ENCODE assay signal across 21 cellular contexts in genomic region chr20:63223826-63224207, GRCh38. TPM values are rescaled to one million over a fixed set of nuclear protein-coding genes. Genes with fewer than 3 reads are reported as not detected.
DNase-seq lines count a peak whose midpoint lies in the region; ATAC-seq, FAIRE-seq and TF ChIP-seq lines count a peak whose summit lies in the region.
"Had no signal": no experiment of that assay in that cellular context is flagged by ENCODE, and none has a peak within 500 bp of the region (broad histone marks: within the 10 kb centered on the region; RNA-seq: fewer than 3 reads in every experiment).

No MANE protein-coding gene starts in this region.

- H3K9me3 Mint-ChIP-seq in natural killer cell treated with Interleukin-12 subunit alpha and Interleukin-12 subunit beta and Interleukin-15 and Interleukin-18, amount 100 ng/mL, for 72 hours = no peaks in the 10 kb centered on the region
- no peaks in the 10 kb centered on the region for H3K9me3 Mint-ChIP-seq in natural killer cell
- H3K9me3 Mint-ChIP-seq: CD4-positive, alpha-beta T cell had no signal

- H3K4me3 ChIP-seq in kidney (ENCODE audit: low read length in 2 of 2) = no peak overlapping the region
- H3K4me3 ChIP-seq: HAP-1, MG63 had no signal

- intact Hi-C loops in natural killer cell (cut with micrococcal nuclease) (no loop called here), kidney (cut with DNase I) (no loop called here)

- no peak for ATAC-seq in natural killer cell treated with Interleukin-12 subunit alpha and Interleukin-12 subunit beta and Interleukin-15 and Interleukin-18, amount 100 ng/mL, for 72 hours
- no peak for ATAC-seq in natural killer cell
- ATAC-seq in HG02610 (IDR thresholded peaks at IDR 0.05; ENCODE audit: unreplicated experiment) = no peak

- FAIRE-seq in kidney (lab: Jason Lieb, UNC) (no peak), urothelium cell line (lab: Jason Lieb, UNC) (peak; percentile 61)
- FAIRE-seq: GM12892 had no signal

- H3K4me1 Mint-ChIP-seq in natural killer cell treated with Interleukin-12 subunit alpha and Interleukin-12 subunit beta and Interleukin-15 and Interleukin-18, amount 100 ng/mL, for 72 hours (ENCODE audit: low read depth in 2 of 2) = no peaks in the 10 kb centered on the region
- no peaks in the 10 kb centered on the region for H3K4me1 Mint-ChIP-seq in natural killer cell

- H3K27ac Mint-ChIP-seq in natural killer cell treated with Interleukin-12 subunit alpha and Interleukin-12 subunit beta and Interleukin-15 and Interleukin-18, amount 100 ng/mL, for 72 hours = no peak overlapping the region
- H3K27ac Mint-ChIP-seq in natural killer cell = no peak overlapping the region
- H3K27ac Mint-ChIP-seq: CD4-positive, alpha-beta T cell had no signal

- peak; percentile 49 for DNase-seq in natural killer cell treated with Interleukin-12 subunit alpha and Interleukin-12 subunit beta and Interleukin-15 and Interleukin-18, amount 100 ng/mL, for 72 hours (ENCODE audit: low spot score)
- no peak for DNase-seq in natural killer cell
- DNase-seq in kidney = peak; percentile 43
- DNase-seq in urothelium cell line (ENCODE audit: low spot score) = no peak
- no peak for DNase-seq in activated T-cell treated with anti-CD3 and anti-CD28 coated beads for 4 hours
- DNase-seq in COLO668 (lab: John Stamatoyannopoulos, UW; ENCODE audit: unreplicated experiment) = no peak
- DNase-seq: MG63, NCI-H2081 treated with DMSO at 0.1 percent for 48 hours, NCI-H524 treated with DMSO at 0.1 percent for 48 hours, SIG-M5 had no signal

- no peaks in the 10 kb centered on the region for H3K9me3 ChIP-seq in kidney (ENCODE audit: control insufficient read depth in 1 of 2, low read length in 2 of 2)
- H3K9me3 ChIP-seq: BE2C, Caco-2, HAP-1, MG63, SK-N-SH had no signal

- no peaks in the 10 kb centered on the region for H3K4me1 ChIP-seq in kidney (ENCODE audit: control insufficient read depth in 1 of 2, insufficient read depth in 1 of 2, low read depth in 1 of 2, low read length in 2 of 2)
- H3K4me1 ChIP-seq: HAP-1 had no signal

- H3K36me3 Mint-ChIP-seq in natural killer cell treated with Interleukin-12 subunit alpha and Interleukin-12 subunit beta and Interleukin-15 and Interleukin-18, amount 100 ng/mL, for 72 hours = no peaks in the 10 kb centered on the region
- H3K36me3 Mint-ChIP-seq in natural killer cell = no peaks in the 10 kb centered on the region

- H3K27me3 Mint-ChIP-seq in natural killer cell treated with Interleukin-12 subunit alpha and Interleukin-12 subunit beta and Interleukin-15 and Interleukin-18, amount 100 ng/mL, for 72 hours = peaks cover under 1 to 9% of the 10 kb centered on the region in 2 donors
- peaks cover under 1 to 10% of the 10 kb centered on the region in 2 donors for H3K27me3 Mint-ChIP-seq in natural killer cell (ENCODE audit: low read depth in 2 of 2)
- H3K27me3 Mint-ChIP-seq: CD4-positive, alpha-beta T cell had no signal

- H3K36me3 ChIP-seq in kidney (ENCODE audit: control insufficient read depth in 1 of 2, insufficient read depth in 2 of 2, low read length in 2 of 2) = no peaks in the 10 kb centered on the region
- H3K36me3 ChIP-seq: BE2C, HAP-1, MG63 had no signal

- no peak overlapping the region for H3K9ac ChIP-seq in kidney (ENCODE audit: low read length in 2 of 2)
- H3K9ac ChIP-seq: SK-N-SH had no signal

- H3K27ac ChIP-seq in VCaP (peak overlapping the region; percentile 71; the same call in 1 of the 2 replicates), kidney (ENCODE audit: low read depth in 2 of 2, low read length in 2 of 2) (no peak overlapping the region)

- no peak for TF ChIP-seq CTCF in natural killer cell (IDR thresholded peaks at IDR 0.05)
- no peak for TF ChIP-seq CTCF in VCaP (conservative IDR thresholded peaks at IDR 0.05)
- no peak for TF ChIP-seq CTCF in kidney (IDR thresholded peaks at IDR 0.05; ENCODE audit: borderline replicate concordance, extremely low read depth, insufficient read depth)

- H3K4me3 Mint-ChIP-seq in natural killer cell treated with Interleukin-12 subunit alpha and Interleukin-12 subunit beta and Interleukin-15 and Interleukin-18, amount 100 ng/mL, for 72 hours = no peak overlapping the region
- H3K4me3 Mint-ChIP-seq in natural killer cell = no peak overlapping the region

RNA-seq across cellular contexts. Expression of gene YTHDF1, which starts 7.9 kb away (rescaled TPM):
- total RNA-seq in natural killer cell treated with Interleukin-12 subunit alpha and Interleukin-12 subunit beta and Interleukin-15 and Interleukin-18, amount 100 ng/mL, for 72 hours = 10 to 100 TPM; 38.2 to 47.6 TPM
- total RNA-seq in natural killer cell = 10 to 100 TPM; 39.1 to 43.1 (median 41.0) TPM
- 43.1 TPM for total RNA-seq in kidney
- polyA plus RNA-seq in kidney (ENCODE audit: insufficient read depth, low read depth, low replicate concordance) = 21.9 TPM

RNA-seq across cellular contexts. Expression of gene BIRC7, which starts 11.9 kb away (rescaled TPM):
- total RNA-seq in natural killer cell treated with Interleukin-12 subunit alpha and Interleukin-12 subunit beta and Interleukin-15 and Interleukin-18, amount 100 ng/mL, for 72 hours = not detected
- not detected for total RNA-seq in natural killer cell
- 4.0 TPM for total RNA-seq in kidney
- polyA plus RNA-seq in kidney (ENCODE audit: insufficient read depth, low read depth, low replicate concordance) = 0.30 TPM
- total RNA-seq: A673; CD4-positive, alpha-beta T cell; LHCN-M2; PC-3 had no signal
- polyA plus RNA-seq: SK-N-SH had no signal

RNA-seq across cellular contexts. Expression of gene NKAIN4, which starts 30.4 kb away (rescaled TPM):
- total RNA-seq in natural killer cell treated with Interleukin-12 subunit alpha and Interleukin-12 subunit beta and Interleukin-15 and Interleukin-18, amount 100 ng/mL, for 72 hours = not detected
- total RNA-seq in natural killer cell (not detected), kidney (29.7 TPM)
- polyA plus RNA-seq in kidney (ENCODE audit: insufficient read depth, low read depth, low replicate concordance) = 107 TPM
- total RNA-seq: A673; CD4-positive, alpha-beta T cell; LHCN-M2; PC-3 had no signal
- polyA plus RNA-seq: SK-N-SH had no signal

RNA-seq across cellular contexts. Expression of gene ARFGAP1, which starts 48.8 kb away (rescaled TPM):
- 100 to 1,000 TPM in 1 of 2 donors, 10 to 100 TPM in 1; 87.2 to 144 TPM for total RNA-seq in natural killer cell treated with Interleukin-12 subunit alpha and Interleukin-12 subunit beta and Interleukin-15 and Interleukin-18, amount 100 ng/mL, for 72 hours
- 100 to 1,000 TPM; 118 to 138 (median 127) TPM for total RNA-seq in natural killer cell
- 84.3 TPM for total RNA-seq in kidney
- 40.4 TPM for polyA plus RNA-seq in kidney (ENCODE audit: insufficient read depth, low read depth, low replicate concordance)

Comparison
In these comparisons a context has a peak if more than half of its experiments do, and no peak if none do; other contexts are left out.
1. DNase-seq: peak in natural killer cell treated with Interleukin-12 subunit alpha and Interleukin-12 subunit beta and Interleukin-15 and Interleukin-18, amount 100 ng/mL, for 72 hours (single experiment) and kidney (single experiment); none in natural killer cell (single experiment), urothelium cell line (single experiment), activated T-cell treated with anti-CD3 and anti-CD28 coated beads for 4 hours (single experiment) and COLO668 (single experiment).
2. RNA of gene NKAIN4, which starts 30.4 kb away (total RNA-seq): 29.7 TPM in kidney (single experiment); not detected in natural killer cell treated with Interleukin-12 subunit alpha and Interleukin-12 subunit beta and Interleukin-15 and Interleukin-18, amount 100 ng/mL, for 72 hours and not detected in natural killer cell; every median in the first group is over 10 times any median in the second.